Comparison of ENCODE assay signal across 31 cellular contexts in genomic region chr5:64790210-64790609, GRCh38. TPM values are rescaled to one million over a fixed set of nuclear protein-coding genes. Genes with fewer than 3 reads are reported as not detected.
A peak's percentile ranks its signal among the peaks of the same experiment; 100 is the strongest.
DNase-seq lines count a peak whose midpoint lies in the region; ATAC-seq lines count a peak whose summit lies in the region.
"Had no signal": no experiment of that assay in that cellular context is flagged by ENCODE, and none has a peak within 500 bp of the region (broad histone marks: within the 10 kb centered on the region; RNA-seq: fewer than 3 reads in every experiment).

No MANE protein-coding gene starts in this region.

- H3K27me3 Mint-ChIP-seq in activated T-cell treated with anti-CD3 and anti-CD28 coated beads, Interleukin-2, amount 50 U/mL, for 24 hours = no peaks in the 10 kb centered on the region
- no peaks in the 10 kb centered on the region for H3K27me3 Mint-ChIP-seq in activated T-helper 17 cell treated with anti-CD3 and anti-CD28 coated beads, Interleukin-2, amount 50 U/mL, for 72 hours
- H3K27me3 Mint-ChIP-seq: activated CD4-positive, alpha-beta memory T cell treated with anti-CD3 and anti-CD28 coated beads, Interleukin-2, amount 10 ng/mL, durations not matched to agents 7 days and 5 days; B cell had no signal

- no peaks in the 10 kb centered on the region for H3K9me3 Mint-ChIP-seq in activated T-cell treated with anti-CD3 and anti-CD28 coated beads, Interleukin-2, amount 50 U/mL, for 24 hours
- H3K9me3 Mint-ChIP-seq in activated T-helper 17 cell treated with anti-CD3 and anti-CD28 coated beads, Interleukin-2, amount 50 U/mL, for 72 hours = no peaks in the 10 kb centered on the region
- H3K9me3 Mint-ChIP-seq: activated CD4-positive, alpha-beta memory T cell treated with anti-CD3 and anti-CD28 coated beads, Interleukin-2, amount 10 ng/mL, durations not matched to agents 7 days and 5 days; activated naive CD4-positive, alpha-beta T cell treated with anti-CD3 and anti-CD28 coated beads, Interleukin-2, amount 50 U/mL, for 72 hours; activated T-helper 1 cell treated with anti-CD3 and anti-CD28 coated beads, Interleukin-12 subunit alpha, Interleukin-12 subunit beta, Interleukin-2, Interleukin-4 antibody, amounts not matched to agents 30 ng/mL and 10 ng/mL and 1 ng/mL, durations not matched to agents 14 hours and 24 hours and 36 hours; immature natural killer cell; mesothelial cell of epicardium; natural killer cell; WTC11 had no signal

- peaks cover 75% of the 10 kb centered on the region for H3K36me3 Mint-ChIP-seq in activated T-cell treated with anti-CD3 and anti-CD28 coated beads, Interleukin-2, amount 50 U/mL, for 24 hours (ENCODE audit: low read depth)
- peaks cover 75% of the 10 kb centered on the region for H3K36me3 Mint-ChIP-seq in activated T-helper 17 cell treated with anti-CD3 and anti-CD28 coated beads, Interleukin-2, amount 50 U/mL, for 72 hours (ENCODE audit: low read depth)

- H3K4me3 Mint-ChIP-seq in activated T-cell treated with anti-CD3 and anti-CD28 coated beads, Interleukin-2, amount 50 U/mL, for 24 hours = no peak overlapping the region
- no peak overlapping the region for H3K4me3 Mint-ChIP-seq in activated T-helper 17 cell treated with anti-CD3 and anti-CD28 coated beads, Interleukin-2, amount 50 U/mL, for 72 hours
- H3K4me3 Mint-ChIP-seq: activated CD4-positive, alpha-beta memory T cell treated with anti-CD3 and anti-CD28 coated beads, Interleukin-2, amount 10 ng/mL, durations not matched to agents 7 days and 5 days; activated T-helper 1 cell treated with anti-CD3 and anti-CD28 coated beads, Interleukin-12 subunit alpha, Interleukin-12 subunit beta, Interleukin-2, Interleukin-4 antibody, amounts not matched to agents 30 ng/mL and 10 ng/mL and 1 ng/mL, durations not matched to agents 14 hours and 24 hours and 36 hours; B cell; immature natural killer cell; mesothelial cell of epicardium; natural killer cell; WTC11 had no signal

- no peak for DNase-seq in activated T-cell treated with anti-CD3 and anti-CD28 coated beads, Interleukin-2, amount 50 U/mL, for 24 hours
- no peak for DNase-seq in activated T-cell treated with anti-CD3 and anti-CD28 coated beads, Interleukin-2, amount 50 U/mL, for 1 hour
- peak; percentile 61 for DNase-seq in HT1080 (ENCODE audit: low read depth)
- DNase-seq in iris pigment epithelial cell (ENCODE audit: low read depth) = peak; percentile 72
- no peak for DNase-seq in stimulated activated CD4-positive, alpha-beta T cell treated with anti-CD3 and anti-CD28 coated beads, Interleukin-15, amount 100 ng/mL, for 24 hours
- DNase-seq: activated CD4-positive, alpha-beta memory T cell treated with anti-CD3 and anti-CD28 coated beads, Interleukin-2, amount 10 ng/mL, durations not matched to agents 7 days and 5 days; DMS53; erythroblast; gastrocnemius medialis; immature natural killer cell; Kasumi-1; left ventricle myocardium superior; natural killer cell; NCI-H1105; NCI-H2029 treated with DMSO at 0.1 percent for 48 hours; NCI-H2227 treated with DMSO at 0.1 percent for 48 hours; NCI-H69; RPMI8226; small intestine; stimulated activated CD4-positive, alpha-beta T cell treated with anti-CD3 and anti-CD28 coated beads, Interleukin-2, amount 100 ng/mL, for 24 hours; substantia nigra; T-helper 9 cell; upper lobe of left lung had no signal

- peak; percentile 74 for ATAC-seq in activated T-helper 17 cell treated with anti-CD3 and anti-CD28 coated beads, Interleukin-2, amount 50 U/mL, for 72 hours (replicated peaks)
- no peak for ATAC-seq in GM19395 (IDR thresholded peaks at IDR 0.05; ENCODE audit: unreplicated experiment)
- no peak for ATAC-seq in HG03457 (IDR thresholded peaks at IDR 0.05; ENCODE audit: unreplicated experiment)
- ATAC-seq: gastrocnemius medialis, left ventricle myocardium superior, natural killer cell, WTC11 had no signal

- H3K4me1 Mint-ChIP-seq in activated T-cell treated with anti-CD3 and anti-CD28 coated beads, Interleukin-2, amount 50 U/mL, for 24 hours (ENCODE audit: low read depth) = peaks cover 10% of the 10 kb centered on the region
- no peaks in the 10 kb centered on the region for H3K4me1 Mint-ChIP-seq in activated T-helper 17 cell treated with anti-CD3 and anti-CD28 coated beads, Interleukin-2, amount 50 U/mL, for 72 hours
- H3K4me1 Mint-ChIP-seq: B cell, immature natural killer cell, natural killer cell, WTC11 had no signal

- peak overlapping the region; percentile 1 for H3K27ac Mint-ChIP-seq in activated T-cell treated with anti-CD3 and anti-CD28 coated beads, Interleukin-2, amount 50 U/mL, for 24 hours
- peak overlapping the region; percentile 20 for H3K27ac Mint-ChIP-seq in activated T-helper 17 cell treated with anti-CD3 and anti-CD28 coated beads, Interleukin-2, amount 50 U/mL, for 72 hours
- H3K27ac Mint-ChIP-seq: activated CD4-positive, alpha-beta memory T cell treated with anti-CD3 and anti-CD28 coated beads, Interleukin-2, amount 10 ng/mL, durations not matched to agents 7 days and 5 days; activated naive CD4-positive, alpha-beta T cell treated with anti-CD3 and anti-CD28 coated beads, Interleukin-2, amount 50 U/mL, for 72 hours; activated T-helper 1 cell treated with anti-CD3 and anti-CD28 coated beads, Interleukin-12 subunit alpha, Interleukin-12 subunit beta, Interleukin-2, Interleukin-4 antibody, amounts not matched to agents 30 ng/mL and 10 ng/mL and 1 ng/mL, durations not matched to agents 14 hours and 24 hours and 36 hours; B cell; mesothelial cell of epicardium; natural killer cell; WTC11 had no signal

RNA-seq across cellular contexts. Expression of gene CWC27, which starts 21.5 kb away (rescaled TPM):
- 13.0 and 13.6 TPM in 2 replicates for total RNA-seq in HT1080 (2014; rRNA removed; shearing (Covaris generic))
- 3.3 and 4.4 TPM in 2 replicates for polyA plus RNA-seq in HT1080 (2015; cell fraction: cytosol; rRNA removed)
- 1.9 and 6.2 TPM in 2 replicates for polyA plus RNA-seq in HT1080 (2015; cell fraction: nucleus; rRNA removed)
- 10 to 100 TPM; 26.7 to 32.5 TPM for total RNA-seq in activated T-helper 17 cell treated with anti-CD3 and anti-CD28 coated beads, Interleukin-2, amount 50 U/mL, for 72 hours

RNA-seq across cellular contexts. Expression of gene SREK1IP1, which starts 21.7 kb away (rescaled TPM):
- total RNA-seq in HT1080 (2014; rRNA removed; shearing (Covaris generic)) = 5.6 and 7.6 TPM in 2 replicates
- polyA plus RNA-seq in HT1080 (2015; cell fraction: cytosol; rRNA removed) = 4.8 and 6.6 TPM in 2 replicates
- polyA plus RNA-seq in HT1080 (2015; cell fraction: nucleus; rRNA removed) = 5.3 and 5.8 TPM in 2 replicates
- total RNA-seq in activated T-helper 17 cell treated with anti-CD3 and anti-CD28 coated beads, Interleukin-2, amount 50 U/mL, for 72 hours = 10 to 100 TPM; 24.5 to 28.2 TPM

Comparison
In these comparisons a context has a peak if more than half of its experiments do, and no peak if none do; other contexts are left out.
1. DNase-seq: peak in HT1080 (single experiment) and iris pigment epithelial cell (single experiment); none in activated T-cell treated with anti-CD3 and anti-CD28 coated beads, Interleukin-2, amount 50 U/mL, for 24 hours (single experiment), activated T-cell treated with anti-CD3 and anti-CD28 coated beads, Interleukin-2, amount 50 U/mL, for 1 hour (single experiment) and stimulated activated CD4-positive, alpha-beta T cell treated with anti-CD3 and anti-CD28 coated beads, Interleukin-15, amount 100 ng/mL, for 24 hours (single experiment).